Comparison of ENCODE assay signal across 19 cellular contexts in genomic region chr16:10831899-10832886, GRCh38. TPM values are rescaled to one million over a fixed set of nuclear protein-coding genes. Genes with fewer than 3 reads are reported as not detected.
"Had no signal": no experiment of that assay in that cellular context is flagged by ENCODE, and none has a peak within 500 bp of the region (broad histone marks: within the 10 kb centered on the region; RNA-seq: fewer than 3 reads in every experiment).

No MANE protein-coding gene starts in this region.

- H3K27ac Mint-ChIP-seq: activated naive CD4-positive, alpha-beta T cell treated with anti-CD3 and anti-CD28 coated beads for 36 hours; activated naive CD8-positive, alpha-beta T cell treated with anti-CD3 and anti-CD28 coated beads, Interleukin-2, amount 50 U/mL, for 24 hours; activated T-helper 2 cell treated with anti-CD3 and anti-CD28 coated beads, Interferon-gamma antibody, Interleukin-2, Interleukin-4, amounts not matched to agents 10 μg/mL and 5 μg/mL and 100 μg/mL, durations not matched to agents 14 hours and 24 hours and 36 hours; stimulated activated naive CD8-positive, alpha-beta T cell treated with anti-CD3 and anti-CD28 coated beads, Interleukin-15, amount 100 ng/mL, for 72 hours had no signal

- ATAC-seq: activated naive CD8-positive, alpha-beta T cell treated with anti-CD3 and anti-CD28 coated beads, Interleukin-2, amount 50 U/mL, for 24 hours; stimulated activated naive CD8-positive, alpha-beta T cell treated with anti-CD3 and anti-CD28 coated beads, Interleukin-15, amount 100 ng/mL, for 72 hours had no signal

- H3K9me3 Mint-ChIP-seq: activated naive CD4-positive, alpha-beta T cell treated with anti-CD3 and anti-CD28 coated beads for 36 hours; activated naive CD8-positive, alpha-beta T cell treated with anti-CD3 and anti-CD28 coated beads, Interleukin-2, amount 50 U/mL, for 24 hours; activated T-helper 2 cell treated with anti-CD3 and anti-CD28 coated beads, Interferon-gamma antibody, Interleukin-2, Interleukin-4, amounts not matched to agents 10 μg/mL and 5 μg/mL and 100 μg/mL, durations not matched to agents 14 hours and 24 hours and 36 hours; nephron; stimulated activated naive CD8-positive, alpha-beta T cell treated with anti-CD3 and anti-CD28 coated beads, Interleukin-15, amount 100 ng/mL, for 72 hours had no signal

- H3K27ac ChIP-seq: colonic mucosa, testis, vagina had no signal

- H3K4me3 Mint-ChIP-seq: activated naive CD4-positive, alpha-beta T cell treated with anti-CD3 and anti-CD28 coated beads for 36 hours; activated naive CD8-positive, alpha-beta T cell treated with anti-CD3 and anti-CD28 coated beads, Interleukin-2, amount 50 U/mL, for 24 hours; nephron; stimulated activated naive CD8-positive, alpha-beta T cell treated with anti-CD3 and anti-CD28 coated beads, Interleukin-15, amount 100 ng/mL, for 72 hours had no signal

- DNase-seq: activated CD4-positive, alpha-beta T cell treated with anti-CD3 and anti-CD28 coated beads for 1 hour; activated CD4-positive, alpha-beta T cell treated with anti-CD3 and anti-CD28 coated beads, Interleukin-2, amount 50 U/mL, for 48 hours; activated naive CD4-positive, alpha-beta T cell treated with anti-CD3 and anti-CD28 coated beads for 36 hours; activated naive CD8-positive, alpha-beta T cell treated with anti-CD3 and anti-CD28 coated beads, Interleukin-2, amount 50 U/mL, for 24 hours; activated T-cell treated with anti-CD3 and anti-CD28 coated beads, Interleukin-2, amount 50 U/mL, for 1 hour; caudate nucleus; colonic mucosa; islet precursor cell; occipital lobe; small intestine; stimulated activated CD4-positive, alpha-beta T cell treated with anti-CD3 and anti-CD28 coated beads, Interleukin-4, amount 100 ng/mL, for 4 hours; stimulated activated CD8-positive, alpha-beta memory T cell treated with anti-CD3 and anti-CD28 coated beads, Interleukin-4, amount 100 ng/mL, for 48 hours; stimulated activated naive CD8-positive, alpha-beta T cell treated with anti-CD3 and anti-CD28 coated beads, Interleukin-15, amount 100 ng/mL, for 72 hours; T-helper 9 cell; testis had no signal

- H3K36me3 ChIP-seq: colonic mucosa, esophagus muscularis mucosa, vagina had no signal

- H3K9me3 ChIP-seq: colonic mucosa, esophagus muscularis mucosa, testis, vagina had no signal

- H3K4me3 ChIP-seq: colonic mucosa, esophagus muscularis mucosa, testis, vagina had no signal

- H3K27me3 ChIP-seq: colonic mucosa, esophagus muscularis mucosa, testis, vagina had no signal

RNA-seq across cellular contexts. Expression of gene TVP23A, which starts 13.6 kb away (rescaled TPM):
- total RNA-seq: activated naive CD4-positive, alpha-beta T cell treated with anti-CD3 and anti-CD28 coated beads for 36 hours had no signal
